2 cellular contexts compared by ENCODE assay signal in genomic region chr13:71260246-71260645, GRCh38.
TF ChIP-seq lines count a peak whose summit lies in the region.

No MANE protein-coding gene starts in this region.

TF ChIP-seq in liver, 16 proteins besides CTCF, POLR2A, EP300 and RAD21:
- TF ChIP-seq ATF3 (IDR thresholded peaks at IDR 0.05) = no peak
- no peak for TF ChIP-seq HNF4G (IDR thresholded peaks at IDR 0.05)
- peak; percentile 20 for TF ChIP-seq NR2F2 (IDR thresholded peaks at IDR 0.05)
- TF ChIP-seq FOXA1 (IDR thresholded peaks at IDR 0.05) = no peak
- no peak for TF ChIP-seq GABPA (IDR thresholded peaks at IDR 0.05 in 1 of 2, conservative IDR thresholded peaks at IDR 0.05 in 1 of 2)
- no peak for TF ChIP-seq HNF4A (conservative IDR thresholded peaks at IDR 0.05)
- no peak for TF ChIP-seq JUND (IDR thresholded peaks at IDR 0.05)
TF ChIP-seq in liver: peak in this region for 1.

TF ChIP-seq in endothelial cell of umbilical vein, 7 proteins besides CTCF, POLR2A, EP300 and RAD21:
- TF ChIP-seq JUN (IDR thresholded peaks at IDR 0.05; ENCODE audit: borderline replicate concordance, insufficient read depth, insufficient read length, low read depth) (peak; percentile 88), MYC (IDR thresholded peaks at IDR 0.05; ENCODE audit: low read depth, low read length) (no peak)
